In genomic region chr17:63984651-63985386, GRCh38 we compare ENCODE assay signal across 6 cellular contexts. TPM values are rescaled to one million over a fixed set of nuclear protein-coding genes. Genes with fewer than 3 reads are reported as not detected.
A peak's percentile ranks its signal among the peaks of the same experiment; 100 is the strongest.
DNase-seq lines count a peak whose midpoint lies in the region; FAIRE-seq and TF ChIP-seq lines count a peak whose summit lies in the region.

No MANE protein-coding gene starts in this region.

- in situ Hi-C loops in ACHN (cut with HindIII; ENCODE audit: low pct_ligation_motif_present, low pct_unique_long_range_greater_than_20kb, low sequenced_read_pairs) = no loop called here

- DNase-seq in ACHN (peak; percentile 54), NOMO-1 treated with dmso at 0.1 percent for 144 hours (lab: John Stamatoyannopoulos, UW; ENCODE audit: unreplicated experiment) (peak; percentile 36), bronchial epithelial cell (ENCODE audit: low read depth) (peak; percentile 73), trophoblast cell (peak in 1 of 2 donors; percentile 48), GM10248 (ENCODE audit: extremely low spot score) (no peak), NCI-H82 (lab: John Stamatoyannopoulos, UW) (no peak)

- no peaks in the 10 kb centered on the region for H3K4me1 ChIP-seq in trophoblast cell (ENCODE audit: control insufficient read depth in 1 of 2, insufficient read depth in 2 of 2, low read length in 2 of 2)

- no peak overlapping the region for H4K8ac ChIP-seq in trophoblast cell (ENCODE audit: low read depth, low read length)

- peak overlapping the region; percentile 25 for H2AFZ ChIP-seq in trophoblast cell (ENCODE audit: insufficient read depth, low read length, poor library complexity)

- H3K4me3 ChIP-seq in bronchial epithelial cell (ENCODE audit: low read depth, low read length) (no peak overlapping the region), trophoblast cell (ENCODE audit: low read depth, low read length) (no peak overlapping the region)

- no peak overlapping the region for H3K23ac ChIP-seq in trophoblast cell (ENCODE audit: low read length)

- POLR2A ChIA-PET in GM10248 (lab: Yijun Ruan, JAX) = no interaction called here

- no peak overlapping the region for H3K14ac ChIP-seq in trophoblast cell (ENCODE audit: low read length)

- no peak overlapping the region for H2AK5ac ChIP-seq in trophoblast cell (ENCODE audit: low read length)

- H2BK120ac ChIP-seq in trophoblast cell (ENCODE audit: insufficient read depth, low read length, poor library complexity) = no peak overlapping the region

- no peak overlapping the region for H2BK5ac ChIP-seq in trophoblast cell (ENCODE audit: low read depth, low read length, poor library complexity)

- H3K4ac ChIP-seq in trophoblast cell (ENCODE audit: low read depth, low read length) = no peak overlapping the region

- no peak overlapping the region for H4K91ac ChIP-seq in trophoblast cell (ENCODE audit: low read depth, low read length)

- H3K9ac ChIP-seq in trophoblast cell (ENCODE audit: low read length) = no peak overlapping the region

- WGBS in trophoblast cell (ENCODE audit: extremely low coverage, insufficient coverage, insufficient read length) = no CpG with 5 or more reads among the region's 16 CpGs

- H3K27ac ChIP-seq in trophoblast cell (ENCODE audit: low read depth, low read length) = no peak overlapping the region

- H3K36me3 ChIP-seq in bronchial epithelial cell (ENCODE audit: control insufficient read depth, insufficient read depth, low read length) (no peaks in the 10 kb centered on the region), trophoblast cell (ENCODE audit: control insufficient read depth in 1 of 2, insufficient read depth in 2 of 2, low read length in 2 of 2) (no peaks in the 10 kb centered on the region)

- H3K79me2 ChIP-seq in trophoblast cell (ENCODE audit: control insufficient read depth, insufficient read depth, low read length, poor library complexity) = no peaks in the 10 kb centered on the region

- no peak for TF ChIP-seq CTCF in bronchial epithelial cell (IDR thresholded peaks at IDR 0.05; ENCODE audit: insufficient read depth, low read length, severe bottlenecking)
- TF ChIP-seq CTCF in GM10248 (IDR thresholded peaks at IDR 0.05; ENCODE audit: control extremely low read depth, extremely low read depth, low read depth, missing control alignments) = no peak

- H3K18ac ChIP-seq in trophoblast cell (ENCODE audit: low read length) = no peak overlapping the region

- H3K9me3 ChIP-seq in trophoblast cell (ENCODE audit: insufficient read depth, low read depth, low read length) = no peaks in the 10 kb centered on the region

- CTCF ChIA-PET in GM10248 (lab: Yijun Ruan, JAX) = interaction anchor here (0.9 to 2.2 kb wide), 7 partner anchors 9 to 149 kb away, joined by 3 to 10 read pairs (median 4); no protein-coding TSS in a partner anchor

- peak; percentile 76 for FAIRE-seq in bronchial epithelial cell (lab: Jason Lieb, UNC)

- H2BK12ac ChIP-seq in trophoblast cell (ENCODE audit: low read length) = no peak overlapping the region

- no peak overlapping the region for H3K4me2 ChIP-seq in trophoblast cell (ENCODE audit: low read length)

- H3K27me3 ChIP-seq in bronchial epithelial cell (ENCODE audit: control insufficient read depth, insufficient read depth, low read length) = peaks cover 2% of the 10 kb centered on the region
- H3K27me3 ChIP-seq in trophoblast cell (ENCODE audit: insufficient read depth, low read length) = no peaks in the 10 kb centered on the region

- H3K79me1 ChIP-seq in trophoblast cell (ENCODE audit: low read length) = no peaks in the 10 kb centered on the region

- no peak overlapping the region for H4K12ac ChIP-seq in trophoblast cell (ENCODE audit: low read depth, low read length)

RNA-seq across cellular contexts. Expression of gene SCN4A, which starts 12.1 kb away (rescaled TPM):
- under 0.01 and 0.90 TPM in 2 replicates for total RNA-seq in bronchial epithelial cell
- 0.11 and 0.18 TPM in 2 replicates for polyA plus RNA-seq in trophoblast cell (2013)

RNA-seq across cellular contexts. Expression of gene PRR29, which starts 13.3 kb away (rescaled TPM):
- total RNA-seq in bronchial epithelial cell = not detected in 2 replicates
- polyA plus RNA-seq in trophoblast cell (2013) = 0.18 and 0.22 TPM in 2 replicates

RNA-seq across cellular contexts. Expression of gene ICAM2, which starts 35.6 kb away (rescaled TPM):
- total RNA-seq in bronchial epithelial cell = 0.26 and 0.90 TPM in 2 replicates
- 0.07 and 0.08 TPM in 2 replicates for polyA plus RNA-seq in trophoblast cell (2013)

RNA-seq across cellular contexts. Expression of gene CD79B, which starts 52.7 kb away (rescaled TPM):
- not detected in 2 replicates for total RNA-seq in bronchial epithelial cell
- 0.16 and 0.24 TPM in 2 replicates for polyA plus RNA-seq in trophoblast cell (2013)

Comparison
In these comparisons a context has a peak if more than half of its experiments do, and no peak if none do; other contexts are left out.
1. DNase-seq: peak in ACHN (single experiment), NOMO-1 treated with dmso at 0.1 percent for 144 hours (single experiment) and bronchial epithelial cell (single experiment); none in GM10248 (single experiment) and NCI-H82 (single experiment).